Comparison of ENCODE assay signal across 8 cellular contexts in genomic region chr12:69290545-69291277, GRCh38. TPM values are rescaled to one million over a fixed set of nuclear protein-coding genes. Genes with fewer than 3 reads are reported as not detected.
A peak's percentile ranks its signal among the peaks of the same experiment; 100 is the strongest.
DNase-seq lines count a peak whose midpoint lies in the region; ATAC-seq and TF ChIP-seq lines count a peak whose summit lies in the region.

No MANE protein-coding gene starts in this region.

- in situ Hi-C loops in GM13976 (cut with MboI; ENCODE audit: low sequenced_read_pairs, unreplicated experiment) = no loop called here

- peak; percentile 69 for DNase-seq in GM13976 (ENCODE audit: low spot score)
- DNase-seq in NCI-H1092 treated with DMSO at 0.1 percent for 48 hours (lab: John Stamatoyannopoulos, UW) = peak; percentile 72
- DNase-seq in activated naive CD4-positive, alpha-beta T cell treated with anti-CD3 and anti-CD28 coated beads, Interleukin-2, amount 50 U/mL, for 16 hours = peak; percentile 80
- DNase-seq in left cardiac atrium = peak; percentile 59
- DNase-seq in retina = peak; percentile 71
- no peak for DNase-seq in cortex of kidney (lab: John Stamatoyannopoulos, UW)

- ATAC-seq in HG02642 (IDR thresholded peaks at IDR 0.05; ENCODE audit: poor library complexity, unreplicated experiment) (peak; percentile 99), SK-N-SH treated with all-trans-retinoic acid at 6 μM for 48 hours (peak; percentile 99), left cardiac atrium (peak; percentile 87 to 90)

- intact Hi-C loops in left cardiac atrium (cut with DNase I) = no loop called here

- TF ChIP-seq CTCF in GM13976 (IDR thresholded peaks at IDR 0.05; ENCODE audit: borderline replicate concordance, control extremely low read depth, extremely low read depth, insufficient read depth, missing control alignments) = peak; percentile 95

TF ChIP-seq in SK-N-SH treated with all-trans-retinoic acid at 6 μM for 48 hours, 23 proteins besides CTCF, POLR2A, EP300 and RAD21:
- no peak for TF ChIP-seq TOX (CRISPR knock-in tag; IDR thresholded peaks at IDR 0.05; ENCODE audit: borderline replicate concordance)
- no peak for TF ChIP-seq GLIS3 (CRISPR knock-in tag; IDR thresholded peaks at IDR 0.05)
- TF ChIP-seq CSRNP3 (CRISPR knock-in tag; IDR thresholded peaks at IDR 0.05) = no peak
- TF ChIP-seq PPARA (CRISPR knock-in tag; IDR thresholded peaks at IDR 0.05; ENCODE audit: borderline replicate concordance) = no peak
- no peak for TF ChIP-seq CSDC2 (CRISPR knock-in tag; IDR thresholded peaks at IDR 0.05)
- TF ChIP-seq TCF4 (CRISPR knock-in tag; IDR thresholded peaks at IDR 0.05; ENCODE audit: borderline replicate concordance) = no peak
- TF ChIP-seq ZFP3 (CRISPR knock-in tag; IDR thresholded peaks at IDR 0.05) = no peak
- no peak for TF ChIP-seq RARB (CRISPR knock-in tag; IDR thresholded peaks at IDR 0.05)
- no peak for TF ChIP-seq CREB5 (CRISPR knock-in tag; IDR thresholded peaks at IDR 0.05; ENCODE audit: low read depth)
- TF ChIP-seq ZC3H10 (CRISPR knock-in tag; IDR thresholded peaks at IDR 0.05) = no peak
- TF ChIP-seq ARNTL (CRISPR knock-in tag; IDR thresholded peaks at IDR 0.05; ENCODE audit: borderline replicate concordance, low read depth) = no peak
- no peak for TF ChIP-seq ESRRG (CRISPR knock-in tag; IDR thresholded peaks at IDR 0.05)
TF ChIP-seq in SK-N-SH treated with all-trans-retinoic acid at 6 μM for 48 hours: peak in this region for 0.

RNA-seq across cellular contexts. Expression of gene CPSF6, which starts 51.3 kb away (rescaled TPM):
- total RNA-seq in left cardiac atrium = 10 to 100 TPM; 34.5 to 42.4 TPM

RNA-seq across cellular contexts. Expression of gene LYZ, which starts 57.5 kb away (rescaled TPM):
- total RNA-seq in left cardiac atrium = 10 to 100 TPM; 23.1 to 80.0 TPM
